ENCODE assay signal across 8 cellular contexts in the genomic region with DNA sequence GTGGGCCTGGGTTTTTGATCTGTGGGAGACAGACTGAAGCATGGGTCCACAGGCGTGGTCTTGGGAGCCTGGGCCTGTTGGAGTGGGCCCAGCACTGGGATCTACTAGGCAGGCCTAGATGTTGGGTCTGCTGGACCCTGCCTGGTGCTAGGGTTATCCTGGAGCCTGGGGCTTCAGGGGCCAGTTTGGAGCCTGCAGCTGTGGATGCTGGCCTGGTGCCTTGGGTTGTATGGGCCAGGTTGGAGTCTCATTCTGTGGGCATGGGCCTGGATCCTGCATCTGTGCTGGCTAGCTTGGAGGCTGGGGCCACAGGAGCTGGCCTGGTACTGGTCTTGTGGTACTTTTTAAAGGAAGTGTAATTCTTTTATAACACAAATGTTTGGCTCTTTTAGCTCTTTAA.
"Had no signal": no experiment of that assay in that cellular context is flagged by ENCODE, and none has a peak within 500 bp of the region (broad histone marks: within the 10 kb centered on the region; RNA-seq: fewer than 3 reads in every experiment).

No MANE protein-coding gene starts in this region.

- H3K4me2 ChIP-seq: GM23338 had no signal

- ATAC-seq: GM23338, HCT116, HepG2 had no signal

- H2AFZ ChIP-seq: GM23338 had no signal

- DNase-seq: H7, HFFc6, KBM-7 had no signal

- H3K4me1 Mint-ChIP-seq: GM23338 had no signal

- H3K27me3 Mint-ChIP-seq: IgD-negative memory B cell had no signal

- H3K36me3 ChIP-seq: HAP-1 had no signal

- H3K27ac Mint-ChIP-seq: GM23338, HFFc6, IgD-negative memory B cell had no signal

- H3K4me1 ChIP-seq: HAP-1 had no signal

- H3K4me3 Mint-ChIP-seq: GM23338, HFFc6, IgD-negative memory B cell had no signal

- H3K4me3 ChIP-seq: GM23338, HAP-1 had no signal
